1 cellular context compared by ENCODE assay signal in the genomic region with DNA sequence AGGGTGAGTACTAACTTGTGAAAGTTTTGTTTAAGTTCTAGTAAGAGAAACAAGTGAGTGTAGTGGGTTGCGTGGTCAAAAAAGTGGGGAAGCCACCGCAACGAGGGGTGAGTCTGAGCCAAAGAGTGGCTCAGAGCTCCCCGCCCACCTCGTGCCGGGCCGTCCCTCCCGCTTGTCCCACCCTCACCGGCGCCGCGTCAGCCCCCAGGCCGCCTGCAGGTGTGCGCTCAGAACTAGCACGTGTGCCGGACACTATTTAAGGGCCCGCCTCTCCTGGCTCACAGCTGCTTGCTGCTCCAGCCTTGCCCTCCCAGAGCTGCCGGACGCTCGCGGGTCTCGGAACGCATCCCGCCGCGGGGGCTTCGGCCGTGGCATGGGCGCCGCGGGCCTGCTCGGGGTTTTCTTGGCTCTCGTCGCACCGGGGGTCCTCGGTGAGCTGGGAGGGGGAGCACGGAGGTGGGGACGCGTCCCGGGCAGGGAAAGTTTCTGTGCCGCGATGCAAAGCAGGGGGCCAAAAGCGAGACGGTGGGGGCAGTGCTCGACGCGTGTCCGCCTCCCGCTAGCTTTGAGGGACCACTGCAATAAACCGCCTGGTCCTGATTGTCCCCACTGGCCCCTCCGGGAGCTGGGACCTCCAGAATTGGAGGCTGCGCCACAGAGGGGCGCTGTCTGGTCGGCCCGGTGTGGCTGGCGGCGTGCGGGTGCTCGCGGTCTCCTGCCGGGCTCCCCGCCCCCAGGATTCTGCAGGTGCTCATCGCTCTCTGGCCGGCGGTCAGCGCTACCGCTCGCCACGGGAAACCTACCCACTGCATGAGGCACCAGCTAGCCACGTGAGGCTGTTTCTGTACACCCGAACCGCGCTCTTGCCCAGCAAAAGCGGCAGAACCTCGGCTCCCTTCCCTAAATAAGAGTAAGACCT.
TF ChIP-seq lines count a peak whose summit lies in the region.

Gene CR2 (plus strand): TSS at position 283 of the 919 bp plus-strand sequence. CDS start 91 bp downstream, at position 374.

TF ChIP-seq in K562, 482 proteins besides CTCF, POLR2A, EP300 and RAD21 (continued from another document and continues in another):
- no peak for TF ChIP-seq CHD1 (IDR thresholded peaks at IDR 0.05; ENCODE audit: low read length)
- peak; percentile 22 for TF ChIP-seq TBP (optimal IDR thresholded peaks at IDR 0.05; ENCODE audit: low read depth, low read length)
- TF ChIP-seq, protein P1, sequence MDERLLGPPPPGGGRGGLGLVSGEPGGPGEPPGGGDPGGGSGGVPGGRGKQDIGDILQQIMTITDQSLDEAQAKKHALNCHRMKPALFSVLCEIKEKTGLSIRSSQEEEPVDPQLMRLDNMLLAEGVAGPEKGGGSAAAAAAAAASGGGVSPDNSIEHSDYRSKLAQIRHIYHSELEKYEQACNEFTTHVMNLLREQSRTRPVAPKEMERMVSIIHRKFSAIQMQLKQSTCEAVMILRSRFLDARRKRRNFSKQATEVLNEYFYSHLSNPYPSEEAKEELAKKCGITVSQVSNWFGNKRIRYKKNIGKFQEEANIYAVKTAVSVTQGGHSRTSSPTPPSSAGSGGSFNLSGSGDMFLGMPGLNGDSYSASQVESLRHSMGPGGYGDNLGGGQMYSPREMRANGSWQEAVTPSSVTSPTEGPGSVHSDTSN (CRISPR knock-in tag; IDR thresholded peaks at IDR 0.05; ENCODE audit: low read depth) = no peak
- TF ChIP-seq, protein P1 (tag; conservative IDR thresholded peaks at IDR 0.05; ENCODE audit: low read depth) = no peak
- no peak for TF ChIP-seq CREB5 (CRISPR knock-in tag; IDR thresholded peaks at IDR 0.05)
- no peak for TF ChIP-seq SIRT6 (IDR thresholded peaks at IDR 0.05; ENCODE audit: low read depth, low read length)
- 0 out of 2 replicates have a peak, but pooled peaks have one; percentile 18 for TF ChIP-seq KAT7 (CRISPR knock-in tag; IDR thresholded peaks at IDR 0.05; ENCODE audit: borderline replicate concordance)
- TF ChIP-seq FOXP1 (CRISPR knock-in tag; IDR thresholded peaks at IDR 0.05) = peak; percentile 83
- TF ChIP-seq L3MBTL2 (IDR thresholded peaks at IDR 0.05) = peak; percentile 63
- no peak for TF ChIP-seq RBM15 (IDR thresholded peaks at IDR 0.05; ENCODE audit: insufficient read depth, low read length)
- no peak for TF ChIP-seq NFATC3 (IDR thresholded peaks at IDR 0.05)
- TF ChIP-seq U2AF2 (optimal IDR thresholded peaks at IDR 0.05; ENCODE audit: low read depth, low read length) = no peak
- TF ChIP-seq U2AF1 (optimal IDR thresholded peaks at IDR 0.05; ENCODE audit: low read depth, low read length) = no peak
- no peak for TF ChIP-seq ZNF507 (tag; conservative IDR thresholded peaks at IDR 0.05)
- no peak for TF ChIP-seq NR1H2 (CRISPR knock-in tag; IDR thresholded peaks at IDR 0.05)
- no peak for TF ChIP-seq MXI1 (IDR thresholded peaks at IDR 0.05; ENCODE audit: low read depth, low read length)
- TF ChIP-seq SMARCA4 (IDR thresholded peaks at IDR 0.05) = 0 out of 2 replicates have a peak, but pooled peaks have one; percentile 28
- no peak for TF ChIP-seq ZNF3 (CRISPR knock-in tag; IDR thresholded peaks at IDR 0.05)
- no peak for TF ChIP-seq TRIM24 (IDR thresholded peaks at IDR 0.05)
- TF ChIP-seq POLR3A (IDR thresholded peaks at IDR 0.05; ENCODE audit: borderline replicate concordance, extremely low read depth, insufficient read depth, insufficient read length) = no peak
- TF ChIP-seq KLF6 (CRISPR knock-in tag; IDR thresholded peaks at IDR 0.05; ENCODE audit: borderline replicate concordance) = no peak
- TF ChIP-seq ZNF197 (CRISPR knock-in tag; IDR thresholded peaks at IDR 0.05; ENCODE audit: low read depth) = no peak
- no peak for TF ChIP-seq RBM22 (IDR thresholded peaks at IDR 0.05; ENCODE audit: low read depth, low read length, poor library complexity, severe bottlenecking)
- no peak for TF ChIP-seq HOMEZ (CRISPR knock-in tag; IDR thresholded peaks at IDR 0.05)
- TF ChIP-seq, protein P2, sequence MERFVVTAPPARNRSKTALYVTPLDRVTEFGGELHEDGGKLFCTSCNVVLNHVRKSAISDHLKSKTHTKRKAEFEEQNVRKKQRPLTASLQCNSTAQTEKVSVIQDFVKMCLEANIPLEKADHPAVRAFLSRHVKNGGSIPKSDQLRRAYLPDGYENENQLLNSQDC (CRISPR knock-in tag; IDR thresholded peaks at IDR 0.05) = no peak
- TF ChIP-seq LCOR (CRISPR knock-in tag; IDR thresholded peaks at IDR 0.05) = no peak
- TF ChIP-seq PHB (CRISPR knock-in tag; IDR thresholded peaks at IDR 0.05) = no peak
- TF ChIP-seq FOXM1 (IDR thresholded peaks at IDR 0.05; ENCODE audit: low read depth) = no peak
- 0 out of 2 replicates have a peak, but pooled peaks have one; percentile 28 for TF ChIP-seq FOXM1 (CRISPR knock-in tag; IDR thresholded peaks at IDR 0.05; ENCODE audit: low read depth)
- no peak for TF ChIP-seq PHF8 (IDR thresholded peaks at IDR 0.05; ENCODE audit: borderline replicate concordance, low read length)
- TF ChIP-seq ZNF445 (CRISPR knock-in tag; IDR thresholded peaks at IDR 0.05; ENCODE audit: low read depth) = no peak
- TF ChIP-seq ZNF696 (CRISPR knock-in tag; conservative IDR thresholded peaks at IDR 0.05) = no peak
- TF ChIP-seq ZNF740 (CRISPR knock-in tag; IDR thresholded peaks at IDR 0.05) = peak; percentile 46; the same call in 1 of the 2 replicates
- TF ChIP-seq ZNF740 (tag; IDR thresholded peaks at IDR 0.05) = no peak
- TF ChIP-seq ZNF695 (CRISPR knock-in tag; IDR thresholded peaks at IDR 0.05) = no peak
- TF ChIP-seq ZNF263 (CRISPR knock-in tag; IDR thresholded peaks at IDR 0.05; ENCODE audit: borderline replicate concordance) = peak; percentile 63; the same call in 1 of the 2 replicates
- TF ChIP-seq MED1 (CRISPR knock-in tag; IDR thresholded peaks at IDR 0.05; ENCODE audit: borderline replicate concordance) = no peak
- TF ChIP-seq, protein P3, sequence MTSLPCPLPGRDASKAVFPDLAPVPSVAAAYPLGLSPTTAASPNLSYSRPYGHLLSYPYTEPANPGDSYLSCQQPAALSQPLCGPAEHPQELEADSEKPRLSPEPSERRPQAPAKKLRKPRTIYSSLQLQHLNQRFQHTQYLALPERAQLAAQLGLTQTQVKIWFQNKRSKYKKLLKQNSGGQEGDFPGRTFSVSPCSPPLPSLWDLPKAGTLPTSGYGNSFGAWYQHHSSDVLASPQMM (CRISPR knock-in tag; IDR thresholded peaks at IDR 0.05) = no peak
- TF ChIP-seq ZC3H8 (IDR thresholded peaks at IDR 0.05) = no peak
- TF ChIP-seq CBFA2T3 (IDR thresholded peaks at IDR 0.05) = no peak
- TF ChIP-seq, protein P4, sequence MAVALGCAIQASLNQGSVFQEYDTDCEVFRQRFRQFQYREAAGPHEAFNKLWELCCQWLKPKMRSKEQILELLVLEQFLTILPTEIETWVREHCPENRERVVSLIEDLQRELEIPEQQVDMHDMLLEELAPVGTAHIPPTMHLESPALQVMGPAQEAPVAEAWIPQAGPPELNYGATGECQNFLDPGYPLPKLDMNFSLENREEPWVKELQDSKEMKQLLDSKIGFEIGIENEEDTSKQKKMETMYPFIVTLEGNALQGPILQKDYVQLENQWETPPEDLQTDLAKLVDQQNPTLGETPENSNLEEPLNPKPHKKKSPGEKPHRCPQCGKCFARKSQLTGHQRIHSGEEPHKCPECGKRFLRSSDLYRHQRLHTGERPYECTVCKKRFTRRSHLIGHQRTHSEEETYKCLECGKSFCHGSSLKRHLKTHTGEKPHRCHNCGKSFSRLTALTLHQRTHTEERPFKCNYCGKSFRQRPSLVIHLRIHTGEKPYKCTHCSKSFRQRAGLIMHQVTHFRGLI (CRISPR knock-in tag; IDR thresholded peaks at IDR 0.05) = no peak
- TF ChIP-seq, protein P5, sequence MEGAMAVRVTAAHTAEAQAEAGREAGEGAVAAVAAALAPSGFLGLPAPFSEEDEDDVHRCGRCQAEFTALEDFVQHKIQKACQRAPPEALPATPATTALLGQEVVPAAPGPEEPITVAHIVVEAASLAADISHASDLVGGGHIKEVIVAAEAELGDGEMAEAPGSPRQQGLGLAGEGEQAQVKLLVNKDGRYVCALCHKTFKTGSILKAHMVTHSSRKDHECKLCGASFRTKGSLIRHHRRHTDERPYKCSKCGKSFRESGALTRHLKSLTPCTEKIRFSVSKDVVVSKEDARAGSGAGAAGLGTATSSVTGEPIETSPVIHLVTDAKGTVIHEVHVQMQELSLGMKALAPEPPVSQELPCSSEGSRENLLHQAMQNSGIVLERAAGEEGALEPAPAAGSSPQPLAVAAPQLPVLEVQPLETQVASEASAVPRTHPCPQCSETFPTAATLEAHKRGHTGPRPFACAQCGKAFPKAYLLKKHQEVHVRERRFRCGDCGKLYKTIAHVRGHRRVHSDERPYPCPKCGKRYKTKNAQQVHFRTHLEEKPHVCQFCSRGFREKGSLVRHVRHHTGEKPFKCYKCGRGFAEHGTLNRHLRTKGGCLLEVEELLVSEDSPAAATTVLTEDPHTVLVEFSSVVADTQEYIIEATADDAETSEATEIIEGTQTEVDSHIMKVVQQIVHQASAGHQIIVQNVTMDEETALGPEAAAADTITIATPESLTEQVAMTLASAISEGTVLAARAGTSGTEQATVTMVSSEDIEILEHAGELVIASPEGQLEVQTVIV (CRISPR knock-in tag; IDR thresholded peaks at IDR 0.05; ENCODE audit: borderline replicate concordance) = no peak
- TF ChIP-seq ILF3 (IDR thresholded peaks at IDR 0.05; ENCODE audit: borderline replicate concordance) = no peak
- peak; percentile 59; the same call in 1 of the 2 replicates for TF ChIP-seq SP1 (CRISPR knock-in tag; IDR thresholded peaks at IDR 0.05)
- no peak for TF ChIP-seq DACH1 (IDR thresholded peaks at IDR 0.05; ENCODE audit: partially characterized antibody)
- TF ChIP-seq ZNF274 (IDR thresholded peaks at IDR 0.05; ENCODE audit: borderline replicate concordance, low read depth, low read length) = no peak; the same call in 1 of the 2 replicates
- no peak for TF ChIP-seq NCOA4 (IDR thresholded peaks at IDR 0.05; ENCODE audit: partially characterized antibody)
- no peak for TF ChIP-seq ZNF124 (CRISPR knock-in tag; IDR thresholded peaks at IDR 0.05)
- TF ChIP-seq TCF7L2 (IDR thresholded peaks at IDR 0.05; ENCODE audit: low read depth, low read length) = no peak
- no peak for TF ChIP-seq SMARCB1 (IDR thresholded peaks at IDR 0.05; ENCODE audit: insufficient read length, low read depth)
- TF ChIP-seq HOXB6 (CRISPR knock-in tag; IDR thresholded peaks at IDR 0.05; ENCODE audit: borderline replicate concordance) = no peak
- TF ChIP-seq ZNF75A (CRISPR knock-in tag; IDR thresholded peaks at IDR 0.05) = no peak
- TF ChIP-seq PURB (CRISPR knock-in tag; IDR thresholded peaks at IDR 0.05; ENCODE audit: low read depth) = no peak
- no peak for TF ChIP-seq HBP1 (CRISPR knock-in tag; IDR thresholded peaks at IDR 0.05)
- no peak for TF ChIP-seq CHD4 (IDR thresholded peaks at IDR 0.05; ENCODE audit: insufficient read depth, insufficient replicate concordance, low read depth, low read length, poor library complexity, severe bottlenecking)
- TF ChIP-seq HNRNPLL (IDR thresholded peaks at IDR 0.05; ENCODE audit: low read depth, low read length, poor library complexity, severe bottlenecking) = no peak
- TF ChIP-seq ZNF140 (CRISPR knock-in tag; IDR thresholded peaks at IDR 0.05) = no peak
